In genomic region chr19:7987084-7987768, GRCh38 we compare ENCODE assay signal across 16 cellular contexts. TPM values are rescaled to one million over a fixed set of nuclear protein-coding genes. Genes with fewer than 3 reads are reported as not detected.
DNase-seq lines count a peak whose midpoint lies in the region; ATAC-seq and TF ChIP-seq lines count a peak whose summit lies in the region.
"Had no signal": no experiment of that assay in that cellular context is flagged by ENCODE, and none has a peak within 500 bp of the region (broad histone marks: within the 10 kb centered on the region; RNA-seq: fewer than 3 reads in every experiment).

No MANE protein-coding gene starts in this region.

- no peak for TF ChIP-seq EP300 in esophagus muscularis mucosa (IDR thresholded peaks at IDR 0.05)

- WGBS in esophagus muscularis mucosa: 66% methylated on average over 15 of the region's 19 CpGs

- TF ChIP-seq CTCF in Calu3 (IDR thresholded peaks at IDR 0.05; ENCODE audit: unreplicated experiment) (no peak), Peyer's patch (IDR thresholded peaks at IDR 0.05) (no peak), esophagus muscularis mucosa (IDR thresholded peaks at IDR 0.05) (no peak)

- CTCF ChIA-PET in Calu3 (lab: Charles Lee): no interaction called here

- H3K27me3 ChIP-seq in Peyer's patch: no peaks in the 10 kb centered on the region
- H3K27me3 ChIP-seq in esophagus muscularis mucosa: no peaks in the 10 kb centered on the region

- peak overlapping the region; percentile 37 for H3K27ac Mint-ChIP-seq in Calu3 (ENCODE audit: unreplicated experiment)
- H3K27ac Mint-ChIP-seq: activated CD4-positive, alpha-beta memory T cell treated with anti-CD3 and anti-CD28 coated beads for 36 hours had no signal

- peaks cover 0 to 71% (median 0%) of the 10 kb centered on the region in 3 donors for H3K36me3 ChIP-seq in Peyer's patch
- peaks cover 42 to 94% (median 70%) of the 10 kb centered on the region in 4 donors for H3K36me3 ChIP-seq in esophagus muscularis mucosa

- H3K4me1 ChIP-seq in Peyer's patch: peaks cover 0 to 8% (median 0%) of the 10 kb centered on the region in 4 donors
- H3K4me1 ChIP-seq in esophagus muscularis mucosa: peaks cover 19 to 47% (median 32%) of the 10 kb centered on the region in 4 donors

- H3K9me3 ChIP-seq in Peyer's patch (no peaks in the 10 kb centered on the region), esophagus muscularis mucosa (no peaks in the 10 kb centered on the region)

- peaks cover 24% of the 10 kb centered on the region for H3K36me3 Mint-ChIP-seq in Calu3 (ENCODE audit: insufficient read depth, unreplicated experiment)

- ATAC-seq in GM19455 (IDR thresholded peaks at IDR 0.05; ENCODE audit: unreplicated experiment) (no peak), HG03565 (IDR thresholded peaks at IDR 0.05; ENCODE audit: unreplicated experiment) (no peak)
- ATAC-seq: stimulated activated naive CD8-positive, alpha-beta T cell treated with anti-CD3 and anti-CD28 coated beads, Interleukin-15, Interleukin-2, amounts not matched to agents 100 U/mL and 50 U/mL, for 24 hours had no signal

- H3K9me3 Mint-ChIP-seq in Calu3 (ENCODE audit: low read depth, unreplicated experiment): no peaks in the 10 kb centered on the region
- H3K9me3 Mint-ChIP-seq: activated CD4-positive, alpha-beta memory T cell treated with anti-CD3 and anti-CD28 coated beads for 36 hours had no signal

- no TSS peak for BruUV-seq in Calu3 (replicated peaks; lab: Mats Ljungman, UMichigan)

- H3K4me1 Mint-ChIP-seq in Calu3 (ENCODE audit: low read depth, unreplicated experiment): peaks cover 18% of the 10 kb centered on the region

- DNase-seq in Calu3 (no peak), Peyer's patch (no peak), esophagus muscularis mucosa (ENCODE audit: extremely low spot score) (no peak), NCI-H146 (lab: John Stamatoyannopoulos, UW) (no peak), HT-29 (ENCODE audit: low spot score) (no peak)
- DNase-seq: activated CD4-positive, alpha-beta memory T cell treated with anti-CD3 and anti-CD28 coated beads for 36 hours; activated T-cell treated with anti-CD3 and anti-CD28 coated beads, Interleukin-2, amount 50 U/mL, for 48 hours; DMS153; kidney; NCI-H187; NCI-H510A treated with DMSO at 0.1 percent for 48 hours; stimulated activated CD4-positive, alpha-beta T cell treated with anti-CD3 and anti-CD28 coated beads, Interleukin-12 subunit alpha, Interleukin-12 subunit beta, amount 100 ng/mL, for 4 hours; stimulated activated naive CD8-positive, alpha-beta T cell treated with anti-CD3 and anti-CD28 coated beads, Interleukin-15, Interleukin-2, amounts not matched to agents 100 U/mL and 50 U/mL, for 24 hours had no signal

- no peaks in the 10 kb centered on the region for H3K27me3 Mint-ChIP-seq in Calu3 (ENCODE audit: unreplicated experiment)
- H3K27me3 Mint-ChIP-seq: activated CD4-positive, alpha-beta memory T cell treated with anti-CD3 and anti-CD28 coated beads for 36 hours had no signal

- H3K4me3 Mint-ChIP-seq in Calu3 (ENCODE audit: low read depth, unreplicated experiment): no peak overlapping the region
- H3K4me3 Mint-ChIP-seq: activated CD4-positive, alpha-beta memory T cell treated with anti-CD3 and anti-CD28 coated beads for 36 hours had no signal

- no peak for TF ChIP-seq POLR2A in Peyer's patch (IDR thresholded peaks at IDR 0.05)
- no peak for TF ChIP-seq POLR2A in esophagus muscularis mucosa (IDR thresholded peaks at IDR 0.05; ENCODE audit: low read depth)

- H3K27ac ChIP-seq in Peyer's patch (peak overlapping the region in 3 of 4 donors; percentile 22 to 39 (median 28)), esophagus muscularis mucosa (replicated peaks in 1 of 4) (peak overlapping the region in 3 of 4 donors; percentile 11 to 31 (median 15)), skin epidermis (peak overlapping the region in 11 of 21 experiments; percentile 4 to 63 (median 42))

- H3K4me3 ChIP-seq in Peyer's patch (no peak overlapping the region), esophagus muscularis mucosa (no peak overlapping the region), skin epidermis (no peak overlapping the region)

- intact Hi-C loops in Calu3 (cut with micrococcal nuclease; ENCODE audit: unreplicated experiment): no loop called here
- intact Hi-C loops in esophagus muscularis mucosa (cut with DNase I): no loop called here

RNA-seq across cellular contexts. Expression of gene ELAVL1, which starts 18.2 kb away (rescaled TPM):
- total RNA-seq in Calu3 (2022): 81.2 and 84.9 TPM in 2 replicates
- 10 to 100 TPM; 21.0 to 41.7 (median 25.9) TPM for total RNA-seq in Peyer's patch
- 10 to 100 TPM; 27.0 to 49.1 (median 38.3) TPM for total RNA-seq in esophagus muscularis mucosa
- total RNA-seq in HT-29 (2014; rRNA removed; shearing (Covaris generic)): 42.3 and 50.8 TPM in 2 replicates

RNA-seq across cellular contexts. Expression of gene TIMM44, which starts 43.8 kb away (rescaled TPM):
- total RNA-seq in Calu3 (2022) (55.0 and 57.8 TPM in 2 replicates), Peyer's patch (100 to 1,000 TPM in 1 of 4 donors, 10 to 100 TPM in 3; 55.5 to 211 (median 80.7) TPM), esophagus muscularis mucosa (100 to 1,000 TPM in 1 of 4 donors, 10 to 100 TPM in 3; 61.6 to 111 (median 98.5) TPM)
- 55.5 and 71.6 TPM in 2 replicates for total RNA-seq in HT-29 (2014; rRNA removed; shearing (Covaris generic))
